27 cellular contexts compared by ENCODE assay signal in the genomic region with DNA sequence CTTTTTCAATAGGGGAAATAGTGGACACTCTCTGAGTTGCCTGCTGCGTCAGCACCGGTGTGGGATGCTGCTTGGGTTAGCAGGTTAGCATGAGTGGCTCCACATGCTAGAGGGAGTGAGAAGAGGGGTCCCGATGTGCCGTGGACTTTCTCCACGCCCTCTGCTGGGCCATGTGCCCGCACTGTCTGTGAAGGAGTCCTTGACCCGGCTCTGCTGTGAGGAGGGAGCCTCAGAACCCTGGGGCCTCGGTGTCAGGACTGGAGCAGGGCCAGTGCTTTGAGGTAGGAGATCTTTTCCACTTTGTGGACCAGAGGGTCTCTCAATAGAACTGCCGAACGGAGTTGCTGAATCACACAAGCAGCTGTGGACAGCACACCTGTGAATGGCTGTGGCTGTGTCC.
"Had no signal": no experiment of that assay in that cellular context is flagged by ENCODE, and none has a peak within 500 bp of the region (broad histone marks: within the 10 kb centered on the region; RNA-seq: fewer than 3 reads in every experiment).

No MANE protein-coding gene starts in this region.

- H3K27me3 ChIP-seq: right atrium auricular region, suprapubic skin, tibial nerve, uterus had no signal

- H3K4me3 Mint-ChIP-seq: immature natural killer cell; naive thymus-derived CD4-positive, alpha-beta T cell; natural killer cell treated with Interleukin-12 subunit alpha and Interleukin-12 subunit beta and Interleukin-15 and Interleukin-18, amount 100 ng/mL, for 72 hours; neural crest cell; stimulated activated effector memory CD8-positive, alpha-beta T cell treated with anti-CD3 and anti-CD28 coated beads, Interleukin-12 subunit alpha, Interleukin-12 subunit beta, amount 100 ng/mL, for 72 hours; stimulated activated naive CD8-positive, alpha-beta T cell treated with anti-CD3 and anti-CD28 coated beads, Interleukin-15, Interleukin-2, amounts not matched to agents 100 ng/mL and 50 ng/mL, for 24 hours; type B pancreatic cell had no signal

- FAIRE-seq: islet of Langerhans, kidney had no signal

- H3K4me3 ChIP-seq: left ventricle myocardium inferior, lung, mucosa of descending colon, right atrium auricular region, skin epidermis, suprapubic skin, tibial nerve, uterus had no signal

- H3K36me3 Mint-ChIP-seq: immature natural killer cell; natural killer cell treated with Interleukin-12 subunit alpha and Interleukin-12 subunit beta and Interleukin-15 and Interleukin-18, amount 100 ng/mL, for 72 hours had no signal

- H3K9me3 Mint-ChIP-seq: immature natural killer cell; natural killer cell treated with Interleukin-12 subunit alpha and Interleukin-12 subunit beta and Interleukin-15 and Interleukin-18, amount 100 ng/mL, for 72 hours; neural crest cell; stimulated activated effector memory CD8-positive, alpha-beta T cell treated with anti-CD3 and anti-CD28 coated beads, Interleukin-12 subunit alpha, Interleukin-12 subunit beta, amount 100 ng/mL, for 72 hours; stimulated activated naive CD8-positive, alpha-beta T cell treated with anti-CD3 and anti-CD28 coated beads, Interleukin-15, Interleukin-2, amounts not matched to agents 100 ng/mL and 50 ng/mL, for 24 hours; type B pancreatic cell had no signal

- ATAC-seq: mucosa of descending colon; naive thymus-derived CD4-positive, alpha-beta T cell; natural killer cell treated with Interleukin-12 subunit alpha and Interleukin-12 subunit beta and Interleukin-15 and Interleukin-18, amount 100 ng/mL, for 72 hours; sciatic nerve; stimulated activated effector memory CD8-positive, alpha-beta T cell treated with anti-CD3 and anti-CD28 coated beads, Interleukin-12 subunit alpha, Interleukin-12 subunit beta, amount 100 ng/mL, for 72 hours had no signal

- H3K4me1 ChIP-seq: right atrium auricular region, tibial nerve, uterus had no signal

- H3K9me3 ChIP-seq: left ventricle myocardium inferior, mucosa of descending colon, right atrium auricular region, suprapubic skin, tibial nerve, uterus had no signal

- H3K27ac ChIP-seq: left ventricle myocardium inferior, right atrium auricular region, skin epidermis, suprapubic skin, tibial nerve, uterus had no signal

- H3K27ac Mint-ChIP-seq: immature natural killer cell; natural killer cell treated with Interleukin-12 subunit alpha and Interleukin-12 subunit beta and Interleukin-15 and Interleukin-18, amount 100 ng/mL, for 72 hours; progenitor cell of endocrine pancreas; stimulated activated effector memory CD8-positive, alpha-beta T cell treated with anti-CD3 and anti-CD28 coated beads, Interleukin-12 subunit alpha, Interleukin-12 subunit beta, amount 100 ng/mL, for 72 hours; stimulated activated naive CD8-positive, alpha-beta T cell treated with anti-CD3 and anti-CD28 coated beads, Interleukin-15, Interleukin-2, amounts not matched to agents 100 ng/mL and 50 ng/mL, for 24 hours; type B pancreatic cell had no signal

- H3K4me1 Mint-ChIP-seq: neural crest cell; stimulated activated effector memory CD8-positive, alpha-beta T cell treated with anti-CD3 and anti-CD28 coated beads, Interleukin-12 subunit alpha, Interleukin-12 subunit beta, amount 100 ng/mL, for 72 hours had no signal

- H3K36me3 ChIP-seq: uterus had no signal

- H3K27me3 Mint-ChIP-seq: progenitor cell of endocrine pancreas, type B pancreatic cell had no signal

- DNase-seq: hypothalamus; immature natural killer cell; kidney; left ventricle myocardium inferior; midbrain; mucosa of descending colon; naive thymus-derived CD4-positive, alpha-beta T cell; nucleus accumbens; stimulated activated CD4-positive, alpha-beta T cell treated with anti-CD3 and anti-CD28 coated beads, Interleukin-12 subunit alpha, Interleukin-12 subunit beta, amount 100 ng/mL, for 4 hours; stimulated activated CD4-positive, alpha-beta T cell treated with anti-CD3 and anti-CD28 coated beads, Interleukin-15, amount 100 ng/mL, for 24 hours; stimulated activated CD4-positive, alpha-beta T cell treated with anti-CD3 and anti-CD28 coated beads, Interleukin-2, amount 100 ng/mL, for 24 hours; stimulated activated CD4-positive, alpha-beta T cell treated with anti-CD3 and anti-CD28 coated beads, Interleukin-4, amount 100 ng/mL, for 1 hour; stimulated activated naive CD4-positive, alpha-beta T cell; uterus had no signal
